In the genomic region with DNA sequence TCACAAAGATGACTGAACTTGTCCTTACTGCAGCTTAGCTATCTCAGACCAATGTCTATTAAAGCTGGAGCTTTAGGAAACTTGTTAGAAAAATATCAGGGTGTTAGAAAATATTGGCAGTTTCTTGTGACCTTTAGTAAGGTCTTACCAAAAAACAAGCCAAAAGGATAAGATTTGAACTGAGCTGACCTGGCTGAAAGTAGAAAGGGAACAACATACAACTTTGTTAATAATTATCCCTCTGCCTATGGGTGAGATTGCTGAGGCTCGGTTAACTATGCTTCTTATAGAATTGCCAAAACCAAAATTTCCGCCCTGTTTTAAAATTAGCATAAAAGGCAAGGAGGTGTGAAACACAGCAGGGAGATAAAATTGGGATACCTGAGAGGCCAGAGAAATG, we compare ENCODE assay signal across 11 cellular contexts.
"Had no signal": no experiment of that assay in that cellular context is flagged by ENCODE, and none has a peak within 500 bp of the region (broad histone marks: within the 10 kb centered on the region; RNA-seq: fewer than 3 reads in every experiment).

No MANE protein-coding gene starts in this region.

- FAIRE-seq: H1, H54 had no signal

- H3K4me2 ChIP-seq: GM23338 had no signal

- H3K27ac ChIP-seq: GM23248 had no signal

- H2AFZ ChIP-seq: GM23248, GM23338 had no signal

- DNase-seq: GM23248, GOT3, H7, H9, HCEC 1CT, HFFc6 had no signal

- ATAC-seq: GM23338, HCT116 had no signal

- H3K9ac ChIP-seq: GM23248 had no signal

- H3K9me3 ChIP-seq: HAP-1 had no signal

- H3K36me3 ChIP-seq: HAP-1 had no signal

- H3K4me3 ChIP-seq: GM23248, GM23338, HAP-1 had no signal

- H3K4me1 ChIP-seq: HAP-1 had no signal
